Comparison of ENCODE assay signal across 15 cellular contexts in the genomic region with DNA sequence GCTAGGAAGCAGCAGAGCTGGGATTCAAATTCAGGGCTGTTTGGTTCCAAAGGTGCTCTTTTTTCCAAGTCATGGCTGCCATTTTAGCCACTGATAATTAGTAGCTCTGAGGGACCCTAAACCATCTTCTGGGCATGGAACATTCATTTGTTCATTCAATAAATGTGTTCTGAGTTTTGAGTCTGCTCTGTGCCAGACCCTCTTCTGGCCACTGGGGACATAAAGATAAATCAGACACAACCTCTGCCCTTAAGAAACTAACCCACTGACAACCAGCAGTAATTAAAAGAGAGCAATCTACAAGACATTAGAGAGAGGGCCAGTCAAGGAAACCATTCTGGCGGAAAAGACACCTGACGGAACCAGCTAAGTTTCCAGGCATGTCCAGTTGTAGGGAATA. TPM values are rescaled to one million over a fixed set of nuclear protein-coding genes. Genes with fewer than 3 reads are reported as not detected.
DNase-seq lines count a peak whose midpoint lies in the region; ATAC-seq and TF ChIP-seq lines count a peak whose summit lies in the region.
"Had no signal": no experiment of that assay in that cellular context is flagged by ENCODE, and none has a peak within 500 bp of the region (broad histone marks: within the 10 kb centered on the region; RNA-seq: fewer than 3 reads in every experiment).

No MANE protein-coding gene starts in this region.

- peaks cover 9% of the 10 kb centered on the region for H3K9me3 Mint-ChIP-seq in activated CD4-positive, alpha-beta memory T cell treated with anti-CD3 and anti-CD28 coated beads for 36 hours
- peaks cover 14% of the 10 kb centered on the region for H3K9me3 Mint-ChIP-seq in activated CD4-positive, alpha-beta memory T cell treated with anti-CD3 and anti-CD28 coated beads, Interleukin-2, amount 10 ng/mL, durations not matched to agents 7 days and 5 days

- peaks cover 4% of the 10 kb centered on the region for H3K36me3 Mint-ChIP-seq in activated CD4-positive, alpha-beta memory T cell treated with anti-CD3 and anti-CD28 coated beads for 36 hours
- H3K36me3 Mint-ChIP-seq in activated CD4-positive, alpha-beta memory T cell treated with anti-CD3 and anti-CD28 coated beads, Interleukin-2, amount 10 ng/mL, durations not matched to agents 7 days and 5 days (ENCODE audit: low read depth): peaks cover 42% of the 10 kb centered on the region

- H3K4me3 Mint-ChIP-seq in activated CD4-positive, alpha-beta memory T cell treated with anti-CD3 and anti-CD28 coated beads for 36 hours: no peak overlapping the region
- no peak overlapping the region for H3K4me3 Mint-ChIP-seq in activated CD4-positive, alpha-beta memory T cell treated with anti-CD3 and anti-CD28 coated beads, Interleukin-2, amount 10 ng/mL, durations not matched to agents 7 days and 5 days

- WGBS in transverse colon (ENCODE audit: low coverage in 1 of 2), 2 donors: 86 to 98% methylated on average over 2 of the region's 2 CpGs

- H3K9me3 ChIP-seq in lower lobe of right lung (no peaks in the 10 kb centered on the region), transverse colon (no peaks in the 10 kb centered on the region)
- H3K9me3 ChIP-seq: SK-N-SH had no signal

- no peak for TF ChIP-seq CTCF in VCaP (conservative IDR thresholded peaks at IDR 0.05)
- no peak for TF ChIP-seq CTCF in lower lobe of right lung (IDR thresholded peaks at IDR 0.05)
- peak in 1 of 5 experiments; percentile 1 for TF ChIP-seq CTCF in transverse colon (IDR thresholded peaks at IDR 0.05)

- intact Hi-C loops in activated CD4-positive, alpha-beta memory T cell treated with anti-CD3 and anti-CD28 coated beads for 36 hours (cut with micrococcal nuclease): loop anchor here (5.0 kb wide), 4 partner anchors 64 to 829 kb away; partner anchors contain the start of gene CREBRF
- intact Hi-C loops in lower lobe of right lung (cut with DNase I) (no loop called here), transverse colon (cut with DNase I; ENCODE audit: low total_unique reads) (loop anchor here (5.0 to 10.0 kb wide), 2 partner anchors 86 to 271 kb away; partner anchors contain the start of gene BOD1)

- TF ChIP-seq EP300 in transverse colon (IDR thresholded peaks at IDR 0.05; ENCODE audit: low read depth): no peak

- H3K27me3 ChIP-seq in lower lobe of right lung (ENCODE audit: low read depth): no peaks in the 10 kb centered on the region
- H3K27me3 ChIP-seq in transverse colon: no peaks in the 10 kb centered on the region

- CTCF ChIA-PET in activated CD4-positive, alpha-beta memory T cell treated with anti-CD3 and anti-CD28 coated beads for 36 hours (lab: Charles Lee): interaction anchor here (2.6 kb wide), 1 partner anchor 270 kb away, joined by 8 read pairs; the partner anchor contains the start of gene BOD1
- CTCF ChIA-PET in activated CD4-positive, alpha-beta memory T cell treated with anti-CD3 and anti-CD28 coated beads, Interleukin-2, amount 10 ng/mL, durations not matched to agents 7 days and 5 days (lab: Charles Lee): interaction anchor here (2.4 kb wide), 1 partner anchor 270 kb away, joined by 17 read pairs; the partner anchor contains the start of gene BOD1

- POLR2A ChIA-PET in activated CD4-positive, alpha-beta memory T cell treated with anti-CD3 and anti-CD28 coated beads for 36 hours (lab: Charles Lee): no interaction called here
- POLR2A ChIA-PET in activated CD4-positive, alpha-beta memory T cell treated with anti-CD3 and anti-CD28 coated beads, Interleukin-2, amount 10 ng/mL, durations not matched to agents 7 days and 5 days (lab: Charles Lee): interaction anchor here (0.6 to 3.0 kb wide), 5 partner anchors 26 to 269 kb away, joined by 3 to 19 read pairs (median 3); no protein-coding TSS in a partner anchor

- H3K27me3 Mint-ChIP-seq in activated CD4-positive, alpha-beta memory T cell treated with anti-CD3 and anti-CD28 coated beads for 36 hours: no peaks in the 10 kb centered on the region
- H3K27me3 Mint-ChIP-seq in activated CD4-positive, alpha-beta memory T cell treated with anti-CD3 and anti-CD28 coated beads, Interleukin-2, amount 10 ng/mL, durations not matched to agents 7 days and 5 days: no peaks in the 10 kb centered on the region

- no peak for TF ChIP-seq POLR2A in transverse colon (IDR thresholded peaks at IDR 0.05)

- DNase-seq in activated CD4-positive, alpha-beta memory T cell treated with anti-CD3 and anti-CD28 coated beads for 36 hours: no peak
- DNase-seq in activated CD4-positive, alpha-beta memory T cell treated with anti-CD3 and anti-CD28 coated beads, Interleukin-2, amount 10 ng/mL, durations not matched to agents 7 days and 5 days: no peak
- DNase-seq in lower lobe of right lung (no peak), transverse colon (no peak), NCI-H1930 (lab: John Stamatoyannopoulos, UW) (no peak), NCI-H510A treated with DMSO at 0.1 percent for 48 hours (lab: John Stamatoyannopoulos, UW) (no peak)
- DNase-seq: activated CD4-positive, alpha-beta T cell treated with anti-CD3 and anti-CD28 coated beads for 48 hours; DMS153; midbrain; NCI-H1417; NCI-H774; SK-N-SH had no signal

- H3K4me3 ChIP-seq in lower lobe of right lung: no peak overlapping the region
- no peak overlapping the region for H3K4me3 ChIP-seq in transverse colon

- H3K27ac Mint-ChIP-seq in activated CD4-positive, alpha-beta memory T cell treated with anti-CD3 and anti-CD28 coated beads for 36 hours: peak overlapping the region; percentile 10
- H3K27ac Mint-ChIP-seq in activated CD4-positive, alpha-beta memory T cell treated with anti-CD3 and anti-CD28 coated beads, Interleukin-2, amount 10 ng/mL, durations not matched to agents 7 days and 5 days: no peak overlapping the region

- H3K4me1 ChIP-seq in lower lobe of right lung (peaks cover 41% of the 10 kb centered on the region), transverse colon (peaks cover 7 to 58% (median 46%) of the 10 kb centered on the region in 4 donors)

- ATAC-seq in lower lobe of right lung (no peak), HG03097 (IDR thresholded peaks at IDR 0.05; ENCODE audit: low FRiP score, unreplicated experiment) (no peak)
- ATAC-seq: sciatic nerve had no signal

- peaks cover 61% of the 10 kb centered on the region for H3K4me1 Mint-ChIP-seq in activated CD4-positive, alpha-beta memory T cell treated with anti-CD3 and anti-CD28 coated beads for 36 hours (ENCODE audit: low read depth)
- H3K4me1 Mint-ChIP-seq in activated CD4-positive, alpha-beta memory T cell treated with anti-CD3 and anti-CD28 coated beads, Interleukin-2, amount 10 ng/mL, durations not matched to agents 7 days and 5 days: peaks cover 75% of the 10 kb centered on the region

- in situ Hi-C loops in transverse colon (cut with MboI; ENCODE audit: low pct_ligation_motif_present in 1 of 4, low pct_unique_long_range_greater_than_20kb in 1 of 4, low sequenced_read_pairs in 3 of 4): no loop called here

- H3K36me3 ChIP-seq in lower lobe of right lung (no peaks in the 10 kb centered on the region), transverse colon (no peaks in the 10 kb centered on the region)

- H3K27ac ChIP-seq in VCaP (peak overlapping the region; percentile 68), lower lobe of right lung (peak overlapping the region; percentile 49), transverse colon (peak overlapping the region; percentile 76 to 93 (median 87))

RNA-seq across cellular contexts. Expression of gene CPEB4, which starts 2.0 kb away (rescaled TPM):
- total RNA-seq in activated CD4-positive, alpha-beta memory T cell treated with anti-CD3 and anti-CD28 coated beads for 36 hours: 10 to 100 TPM; 11.4 to 11.9 TPM
- 10 to 100 TPM; 17.3 to 19.5 TPM for total RNA-seq in activated CD4-positive, alpha-beta memory T cell treated with anti-CD3 and anti-CD28 coated beads, Interleukin-2, amount 10 ng/mL, durations not matched to agents 7 days and 5 days
- total RNA-seq in lower lobe of right lung (67.5 TPM), transverse colon (10 to 100 TPM; 23.6 to 67.7 (median 36.5) TPM)
